ENCODE assay signal across 13 cellular contexts in the genomic region with DNA sequence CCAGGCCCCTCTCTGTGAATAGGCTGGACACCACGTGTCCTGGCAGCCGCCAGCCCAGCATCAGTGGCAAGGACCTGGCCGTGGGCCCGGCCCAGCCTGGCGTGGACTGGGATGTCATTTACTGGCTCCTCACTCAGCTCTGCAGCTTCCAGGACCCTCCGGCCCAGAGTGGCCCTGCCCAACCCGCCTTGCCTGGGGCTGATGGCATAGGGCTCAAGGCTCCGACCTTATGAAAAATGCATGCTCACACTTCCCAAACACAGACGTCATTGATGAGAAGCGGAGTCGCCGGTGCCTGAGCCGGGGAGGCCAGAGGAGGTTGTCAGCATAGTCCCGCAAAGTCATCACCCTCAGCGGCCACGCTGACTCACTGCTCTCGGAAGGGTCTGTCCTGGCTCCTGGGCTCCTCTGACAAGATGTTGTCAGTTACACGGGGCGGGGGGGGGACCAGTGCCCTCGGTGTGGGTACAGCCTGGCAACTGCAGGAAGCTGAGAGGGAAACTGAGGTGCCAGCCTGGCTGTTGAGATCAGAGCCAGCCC. TPM values are rescaled to one million over a fixed set of nuclear protein-coding genes. Genes with fewer than 3 reads are reported as not detected.
DNase-seq lines count a peak whose midpoint lies in the region; ATAC-seq and TF ChIP-seq lines count a peak whose summit lies in the region.
"Had no signal": no experiment of that assay in that cellular context is flagged by ENCODE, and none has a peak within 500 bp of the region (broad histone marks: within the 10 kb centered on the region; RNA-seq: fewer than 3 reads in every experiment).

No MANE protein-coding gene starts in this region.

- H3K4me1 ChIP-seq in transverse colon (no peaks in the 10 kb centered on the region), esophagus muscularis mucosa (no peaks in the 10 kb centered on the region)
- H3K4me1 ChIP-seq: left lung, prostate gland, upper lobe of left lung had no signal

- ATAC-seq in GM18520 (IDR thresholded peaks at IDR 0.05; ENCODE audit: unreplicated experiment) = no peak
- ATAC-seq: left lung had no signal

- TF ChIP-seq CTCF in transverse colon (IDR thresholded peaks at IDR 0.05) = no peak
- TF ChIP-seq CTCF in esophagus muscularis mucosa (IDR thresholded peaks at IDR 0.05) = no peak

- H3K27ac ChIP-seq in transverse colon (no peak overlapping the region), esophagus muscularis mucosa (replicated peaks in 1 of 4) (no peak overlapping the region)
- H3K27ac ChIP-seq: left lung, prostate gland, upper lobe of left lung had no signal

- H3K36me3 ChIP-seq in transverse colon = no peaks in the 10 kb centered on the region
- H3K36me3 ChIP-seq in esophagus muscularis mucosa = no peaks in the 10 kb centered on the region
- H3K36me3 ChIP-seq: left lung, prostate gland, upper lobe of left lung had no signal

- TF ChIP-seq EP300 in transverse colon (IDR thresholded peaks at IDR 0.05; ENCODE audit: low read depth) (no peak), esophagus muscularis mucosa (IDR thresholded peaks at IDR 0.05) (no peak)

- no peak for TF ChIP-seq POLR2A in transverse colon (IDR thresholded peaks at IDR 0.05)
- no peak for TF ChIP-seq POLR2A in esophagus muscularis mucosa (IDR thresholded peaks at IDR 0.05; ENCODE audit: low read depth)

- 90% methylated on average over 17 of the region's 20 CpGs; no CpG with 5 or more reads in 1 of the 2 donors for WGBS in transverse colon (ENCODE audit: low coverage in 1 of 2), 2 donors
- WGBS in esophagus muscularis mucosa = 58% methylated on average over 10 of the region's 20 CpGs

- DNase-seq in ELF-1 (ENCODE audit: low read depth, low spot score) = peak; percentile 67
- peak; percentile 40 for DNase-seq in T1000 (lab: John Stamatoyannopoulos, UW)
- DNase-seq in foreskin melanocyte = peak; percentile 66
- DNase-seq in occipital lobe (lab: John Stamatoyannopoulos, UW) = peak; percentile 66
- DNase-seq in HCEC 1CT = no peak
- no peak for DNase-seq in transverse colon
- DNase-seq in esophagus muscularis mucosa (ENCODE audit: extremely low spot score) = no peak
- DNase-seq: CD4-positive, alpha-beta memory T cell had no signal

- H3K4me3 ChIP-seq in transverse colon = no peak overlapping the region
- H3K4me3 ChIP-seq in esophagus muscularis mucosa = no peak overlapping the region
- H3K4me3 ChIP-seq: left lung, prostate gland, upper lobe of left lung had no signal

- in situ Hi-C loops in transverse colon (cut with MboI; ENCODE audit: low pct_ligation_motif_present in 1 of 4, low pct_unique_long_range_greater_than_20kb in 1 of 4, low sequenced_read_pairs in 3 of 4) = loop anchor here in 1 of 4 donors (25.0 kb wide), 1 partner anchor 221 kb away; no protein-coding TSS in a partner anchor

- H3K9me3 ChIP-seq in transverse colon (no peaks in the 10 kb centered on the region), esophagus muscularis mucosa (peaks cover 0 to 3% (median 0%) of the 10 kb centered on the region in 4 donors)
- H3K9me3 ChIP-seq: left lung, prostate gland, upper lobe of left lung had no signal

- intact Hi-C loops in transverse colon (cut with DNase I; ENCODE audit: low total_unique reads) = no loop called here
- intact Hi-C loops in esophagus muscularis mucosa (cut with DNase I) = no loop called here

- no peaks in the 10 kb centered on the region for H3K27me3 ChIP-seq in transverse colon
- peaks cover 0 to 14% (median 0%) of the 10 kb centered on the region in 4 donors for H3K27me3 ChIP-seq in esophagus muscularis mucosa
- H3K27me3 ChIP-seq: upper lobe of left lung had no signal

RNA-seq across cellular contexts. Expression of a gene that starts 14.3 kb away (rescaled TPM):
- total RNA-seq in occipital lobe (not detected), transverse colon (under 1 TPM in 3 of 4 donors, not detected in 1; 0.32 to 0.82 (median 0.60) TPM), esophagus muscularis mucosa (1 to 10 TPM in 1 of 4 donors, not detected in 3; 1.5 TPM)
- total RNA-seq: epithelial cell of proximal tubule had no signal

RNA-seq across cellular contexts. Expression of a gene that starts 14.6 kb away (rescaled TPM):
- total RNA-seq in occipital lobe = 3.7 TPM
- total RNA-seq in transverse colon = 100 to 1,000 TPM in 1 of 4 donors, 10 to 100 TPM in 3; 44.8 to 110 (median 69.6) TPM
- 10 to 100 TPM in 2 of 4 donors, 1 to 10 TPM in 2; 4.5 to 13.4 (median 8.4) TPM for total RNA-seq in esophagus muscularis mucosa

RNA-seq across cellular contexts. Expression of a gene that starts 35.8 kb away (rescaled TPM):
- total RNA-seq in occipital lobe = 29.6 TPM
- total RNA-seq in transverse colon = 10 to 100 TPM; 20.9 to 50.5 (median 35.8) TPM
- 10 to 100 TPM; 33.2 to 49.0 (median 40.7) TPM for total RNA-seq in esophagus muscularis mucosa

Comparison
In these comparisons a context has a peak if more than half of its experiments do, and no peak if none do; other contexts are left out.
1. DNase-seq: peak in ELF-1 (single experiment), T1000 (single experiment), foreskin melanocyte (single experiment) and occipital lobe (single experiment); none in HCEC 1CT (single experiment), transverse colon (single experiment) and esophagus muscularis mucosa (single experiment).